In the genomic region with DNA sequence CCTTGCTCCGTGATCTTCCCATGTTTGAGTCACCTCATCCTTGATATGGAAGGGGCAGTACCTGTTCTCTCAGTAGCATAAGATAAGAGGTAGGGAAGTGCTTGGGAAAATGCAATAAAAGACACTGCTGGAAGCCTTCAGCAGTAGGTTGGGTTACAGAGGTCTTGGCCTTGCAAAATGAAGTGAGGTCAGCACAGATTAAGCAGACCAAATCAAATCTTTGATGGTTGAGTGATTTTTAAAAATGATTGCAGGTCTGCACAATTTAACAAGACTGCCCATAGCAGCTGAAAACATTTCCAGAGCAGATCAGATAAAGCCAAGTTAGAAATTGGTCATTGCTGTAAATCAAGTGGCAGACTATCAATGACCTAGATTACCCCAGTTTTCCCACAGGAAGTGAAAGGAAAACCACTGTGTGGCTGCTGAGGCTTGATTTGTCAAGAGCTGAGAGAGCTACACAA, we compare ENCODE assay signal across 32 cellular contexts. TPM values are rescaled to one million over a fixed set of nuclear protein-coding genes. Genes with fewer than 3 reads are reported as not detected.
A peak's percentile ranks its signal among the peaks of the same experiment; 100 is the strongest.
DNase-seq lines count a peak whose midpoint lies in the region; ATAC-seq and TF ChIP-seq lines count a peak whose summit lies in the region.
"Had no signal": no experiment of that assay in that cellular context is flagged by ENCODE, and none has a peak within 500 bp of the region (broad histone marks: within the 10 kb centered on the region; RNA-seq: fewer than 3 reads in every experiment).

No MANE protein-coding gene starts in this region.

- no peak overlapping the region for H3K27ac ChIP-seq in BLaER1 treated with 17β-estradiol and CSF1 and Interleukin-3, amounts not matched to agents 10 nM and 100 nM
- H3K27ac ChIP-seq in adrenal gland (peak overlapping the region in 3 of 5 donors; percentile 35 to 64 (median 54)), right lobe of liver (peak overlapping the region; percentile 53 to 72 (median 56))
- H3K27ac ChIP-seq: esophagus squamous epithelium, gastroesophageal sphincter, pancreas, SJSA1 had no signal

- H3K4me1 Mint-ChIP-seq in activated T-helper 17 cell treated with anti-CD3 and anti-CD28 coated beads, Interleukin-2, amount 50 U/mL, for 72 hours = no peaks in the 10 kb centered on the region
- peaks cover 1% of the 10 kb centered on the region for H3K4me1 Mint-ChIP-seq in activated CD4-positive, alpha-beta T cell treated with anti-CD3 and anti-CD28 coated beads, Interleukin-2, amount 10 ng/mL, durations not matched to agents 7 days and 5 days
- H3K4me1 Mint-ChIP-seq: activated naive CD8-positive, alpha-beta T cell treated with anti-CD3 and anti-CD28 coated beads, Interleukin-2, amount 50 U/mL, for 24 hours; memory B cell; T-cell had no signal

- peaks cover 0 to 23% (median 9%) of the 10 kb centered on the region in 11 experiments; a peak in 14 of 22 replicates for H3K9me3 ChIP-seq in BLaER1 treated with 17β-estradiol and CSF1 and Interleukin-3, amounts not matched to agents 10 nM and 100 nM (replicated peaks in 1 of 11)
- H3K9me3 ChIP-seq in adrenal gland (replicated peaks in 1 of 3) = no peaks in the 10 kb centered on the region
- H3K9me3 ChIP-seq in right lobe of liver = no peaks in the 10 kb centered on the region
- H3K9me3 ChIP-seq: BE2C, pancreas, SJSA1 had no signal

- H3K4me3 ChIP-seq in BLaER1 treated with 17β-estradiol and CSF1 and Interleukin-3, amounts not matched to agents 10 nM and 100 nM = no peak overlapping the region
- H3K4me3 ChIP-seq in adrenal gland (no peak overlapping the region), right lobe of liver (no peak overlapping the region)
- H3K4me3 ChIP-seq: esophagus squamous epithelium, gastroesophageal sphincter, pancreas, SJSA1 had no signal

- H3K27ac Mint-ChIP-seq in activated T-helper 17 cell treated with anti-CD3 and anti-CD28 coated beads, Interleukin-2, amount 50 U/mL, for 72 hours = no peak overlapping the region
- H3K27ac Mint-ChIP-seq in activated CD4-positive, alpha-beta T cell treated with anti-CD3 and anti-CD28 coated beads, Interleukin-2, amount 10 ng/mL, durations not matched to agents 7 days and 5 days = no peak overlapping the region
- H3K27ac Mint-ChIP-seq: activated CD8-positive, alpha-beta memory T cell treated with anti-CD3 and anti-CD28 coated beads, Interleukin-2, amount 10 ng/mL, durations not matched to agents 7 days and 5 days; activated naive CD8-positive, alpha-beta T cell treated with anti-CD3 and anti-CD28 coated beads, Interleukin-2, amount 50 U/mL, for 24 hours; dendritic cell treated with granulocyte-macrophage colony-stimulating factor and Interleukin-4, amounts not matched to agents 40 ng/mL and 50 ng/mL, for 4 days; memory B cell; T-cell had no signal

- ATAC-seq in right lobe of liver = peak in 1 of 4 donors; percentile 9
- no peak for ATAC-seq in activated T-helper 17 cell treated with anti-CD3 and anti-CD28 coated beads, Interleukin-2, amount 50 U/mL, for 72 hours (replicated peaks)
- no peak for ATAC-seq in HG02588 (IDR thresholded peaks at IDR 0.05; ENCODE audit: unreplicated experiment)
- ATAC-seq: activated CD8-positive, alpha-beta memory T cell treated with anti-CD3 and anti-CD28 coated beads, Interleukin-2, amount 10 ng/mL, durations not matched to agents 7 days and 5 days; activated naive CD8-positive, alpha-beta T cell treated with anti-CD3 and anti-CD28 coated beads, Interleukin-2, amount 50 U/mL, for 24 hours; gastroesophageal sphincter; left colon; pancreas; right cardiac atrium; T-cell had no signal

- H4K20me1 ChIP-seq in BLaER1 treated with 17β-estradiol and CSF1 and Interleukin-3, amounts not matched to agents 10 nM and 100 nM = no peaks in the 10 kb centered on the region

- no peak overlapping the region for H3K4me3 Mint-ChIP-seq in activated T-helper 17 cell treated with anti-CD3 and anti-CD28 coated beads, Interleukin-2, amount 50 U/mL, for 72 hours
- no peak overlapping the region for H3K4me3 Mint-ChIP-seq in activated CD4-positive, alpha-beta T cell treated with anti-CD3 and anti-CD28 coated beads, Interleukin-2, amount 10 ng/mL, durations not matched to agents 7 days and 5 days
- H3K4me3 Mint-ChIP-seq: activated CD8-positive, alpha-beta memory T cell treated with anti-CD3 and anti-CD28 coated beads, Interleukin-2, amount 10 ng/mL, durations not matched to agents 7 days and 5 days; activated naive CD8-positive, alpha-beta T cell treated with anti-CD3 and anti-CD28 coated beads, Interleukin-2, amount 50 U/mL, for 24 hours; dendritic cell treated with granulocyte-macrophage colony-stimulating factor and Interleukin-4, amounts not matched to agents 40 ng/mL and 50 ng/mL, for 4 days; memory B cell; neural crest cell; T-cell had no signal

- peak overlapping the region; percentile 20 to 64 (median 43); a peak in 20 of 22 replicates for H3K4me2 ChIP-seq in BLaER1 treated with 17β-estradiol and CSF1 and Interleukin-3, amounts not matched to agents 10 nM and 100 nM

- TF ChIP-seq POLR2A in adrenal gland (IDR thresholded peaks at IDR 0.05) (no peak), right lobe of liver (IDR thresholded peaks at IDR 0.05) (no peak)

- intact Hi-C loops in adrenal gland (cut with DNase I) = no loop called here
- intact Hi-C loops in right lobe of liver (cut with DNase I) = no loop called here

- POLR2A ChIA-PET in activated CD4-positive, alpha-beta T cell treated with anti-CD3 and anti-CD28 coated beads, Interleukin-2, amount 10 ng/mL, durations not matched to agents 7 days and 5 days (lab: Charles Lee) = no interaction called here

- H3K36me3 ChIP-seq in BLaER1 treated with 17β-estradiol and CSF1 and Interleukin-3, amounts not matched to agents 10 nM and 100 nM = no peaks in the 10 kb centered on the region
- H3K36me3 ChIP-seq in adrenal gland (replicated peaks in 1 of 2) (no peaks in the 10 kb centered on the region), right lobe of liver (no peaks in the 10 kb centered on the region)
- H3K36me3 ChIP-seq: BE2C, esophagus squamous epithelium, gastroesophageal sphincter, pancreas had no signal

- CTCF ChIA-PET in activated CD4-positive, alpha-beta T cell treated with anti-CD3 and anti-CD28 coated beads, Interleukin-2, amount 10 ng/mL, durations not matched to agents 7 days and 5 days (lab: Charles Lee) = no interaction called here

- 38 to 50% (median 44%) methylated on average over 1 of the region's 1 CpG for WGBS in adrenal gland, 4 donors
- 78% methylated on average over 1 of the region's 1 CpG for WGBS in right lobe of liver (ENCODE audit: insufficient coverage, low coverage, low lambda C conversion rate, missing lambda C conversion rate)

- peaks cover 8 to 30% (median 19%) of the 10 kb centered on the region in 10 experiments; a peak in 19 of 20 replicates for H3K4me1 ChIP-seq in BLaER1 treated with 17β-estradiol and CSF1 and Interleukin-3, amounts not matched to agents 10 nM and 100 nM
- H3K4me1 ChIP-seq in adrenal gland (replicated peaks in 1 of 2) (peaks cover 12% of the 10 kb centered on the region in 2 donors), right lobe of liver (peaks cover 0 to 86% (median 41%) of the 10 kb centered on the region in 4 donors)
- H3K4me1 ChIP-seq: BE2C, esophagus squamous epithelium, pancreas had no signal

- peaks cover 3% of the 10 kb centered on the region for H3K9me3 Mint-ChIP-seq in activated T-helper 17 cell treated with anti-CD3 and anti-CD28 coated beads, Interleukin-2, amount 50 U/mL, for 72 hours
- H3K9me3 Mint-ChIP-seq in activated CD4-positive, alpha-beta T cell treated with anti-CD3 and anti-CD28 coated beads, Interleukin-2, amount 10 ng/mL, durations not matched to agents 7 days and 5 days = no peaks in the 10 kb centered on the region
- H3K9me3 Mint-ChIP-seq: dendritic cell treated with granulocyte-macrophage colony-stimulating factor and Interleukin-4, amounts not matched to agents 40 ng/mL and 50 ng/mL, for 4 days had no signal

- no peaks in the 10 kb centered on the region for H3K36me3 Mint-ChIP-seq in activated T-helper 17 cell treated with anti-CD3 and anti-CD28 coated beads, Interleukin-2, amount 50 U/mL, for 72 hours (ENCODE audit: low read depth)
- H3K36me3 Mint-ChIP-seq in activated CD4-positive, alpha-beta T cell treated with anti-CD3 and anti-CD28 coated beads, Interleukin-2, amount 10 ng/mL, durations not matched to agents 7 days and 5 days (ENCODE audit: low read depth) = no peaks in the 10 kb centered on the region
- H3K36me3 Mint-ChIP-seq: activated CD8-positive, alpha-beta memory T cell treated with anti-CD3 and anti-CD28 coated beads, Interleukin-2, amount 10 ng/mL, durations not matched to agents 7 days and 5 days; T-cell had no signal

- peak; percentile 19 for DNase-seq in LHCN-M2 (ENCODE audit: low read depth)
- peak in 3 of 7 donors; percentile 38 to 54 (median 50) for DNase-seq in adrenal gland
- no peak for DNase-seq in right lobe of liver
- no peak for DNase-seq in mesenteric fat pad (ENCODE audit: low spot score)
- no peak for DNase-seq in activated CD4-positive, alpha-beta T cell treated with anti-CD3 and anti-CD28 coated beads, Interleukin-2, amount 10 ng/mL, durations not matched to agents 7 days and 5 days
- DNase-seq: ACHN; activated CD8-positive, alpha-beta memory T cell treated with anti-CD3 and anti-CD28 coated beads, Interleukin-2, amount 10 ng/mL, durations not matched to agents 7 days and 5 days; activated naive CD4-positive, alpha-beta T cell; activated naive CD8-positive, alpha-beta T cell treated with anti-CD3 and anti-CD28 coated beads, Interleukin-2, amount 50 U/mL, for 24 hours; activated T-cell treated with anti-CD3 and anti-CD28 coated beads, Interleukin-2, amount 50 U/mL, for 48 hours; BE2C; esophagus squamous epithelium; H7; hippocampal formation; left colon; NCI-H146; NCI-H446; NCI-H82; pancreas; right cardiac atrium; RPMI8226; stimulated activated CD8-positive, alpha-beta memory T cell treated with anti-CD3 and anti-CD28 coated beads, Interleukin-4, amount 100 ng/mL, for 48 hours; T-cell; trophoblast cell had no signal

- TF ChIP-seq CTCF in adrenal gland (IDR thresholded peaks at IDR 0.05) (no peak), right lobe of liver (IDR thresholded peaks at IDR 0.05) (no peak)

- no peaks in the 10 kb centered on the region for H3K27me3 ChIP-seq in BLaER1 treated with 17β-estradiol and CSF1 and Interleukin-3, amounts not matched to agents 10 nM and 100 nM
- H3K27me3 ChIP-seq in adrenal gland (no peaks in the 10 kb centered on the region), right lobe of liver (no peaks in the 10 kb centered on the region)
- H3K27me3 ChIP-seq: BE2C, esophagus squamous epithelium, gastroesophageal sphincter, pancreas, SJSA1 had no signal

- no peak overlapping the region for H3K9ac ChIP-seq in BLaER1 treated with 17β-estradiol and CSF1 and Interleukin-3, amounts not matched to agents 10 nM and 100 nM

- H3K27me3 Mint-ChIP-seq in activated T-helper 17 cell treated with anti-CD3 and anti-CD28 coated beads, Interleukin-2, amount 50 U/mL, for 72 hours = peaks cover 14% of the 10 kb centered on the region
- H3K27me3 Mint-ChIP-seq in activated CD4-positive, alpha-beta T cell treated with anti-CD3 and anti-CD28 coated beads, Interleukin-2, amount 10 ng/mL, durations not matched to agents 7 days and 5 days = peaks cover 17% of the 10 kb centered on the region

RNA-seq across cellular contexts. Expression of gene PALM2AKAP2, which starts 32.9 kb away (rescaled TPM):
- total RNA-seq in LHCN-M2 (2014; rRNA removed) = 15.8 and 16.5 TPM in 2 replicates
- polyA plus RNA-seq in LHCN-M2 (2012) = 10.6 TPM
- total RNA-seq in adrenal gland = 10 to 100 TPM; 18.0 to 27.3 (median 23.3) TPM
- 1 to 10 TPM in 2 of 3 donors, under 1 TPM in 1; 0.07 to 5.8 (median 5.8) TPM for polyA plus RNA-seq in adrenal gland
- 10 to 100 TPM; 26.4 to 50.3 (median 32.2) TPM for total RNA-seq in right lobe of liver
- 1 to 10 TPM; 1.5 to 3.5 TPM for total RNA-seq in activated T-helper 17 cell treated with anti-CD3 and anti-CD28 coated beads, Interleukin-2, amount 50 U/mL, for 72 hours
- 120 TPM for total RNA-seq in mesenteric fat pad
- total RNA-seq in activated CD4-positive, alpha-beta T cell treated with anti-CD3 and anti-CD28 coated beads, Interleukin-2, amount 10 ng/mL, durations not matched to agents 7 days and 5 days = under 1 TPM in 1 of 2 experiments, not detected in 1; 0.19 TPM
- total RNA-seq: activated CD8-positive, alpha-beta memory T cell treated with anti-CD3 and anti-CD28 coated beads, Interleukin-2, amount 10 ng/mL, durations not matched to agents 7 days and 5 days; T-cell had no signal

Comparison
In these comparisons a context has a peak if more than half of its experiments do, and no peak if none do; other contexts are left out.
1. H3K27ac ChIP-seq: peak in adrenal gland (3 of 5) and right lobe of liver (3 of 3); none in BLaER1 treated with 17β-estradiol and CSF1 and Interleukin-3, amounts not matched to agents 10 nM and 100 nM (0 of 11).